In the genomic region with DNA sequence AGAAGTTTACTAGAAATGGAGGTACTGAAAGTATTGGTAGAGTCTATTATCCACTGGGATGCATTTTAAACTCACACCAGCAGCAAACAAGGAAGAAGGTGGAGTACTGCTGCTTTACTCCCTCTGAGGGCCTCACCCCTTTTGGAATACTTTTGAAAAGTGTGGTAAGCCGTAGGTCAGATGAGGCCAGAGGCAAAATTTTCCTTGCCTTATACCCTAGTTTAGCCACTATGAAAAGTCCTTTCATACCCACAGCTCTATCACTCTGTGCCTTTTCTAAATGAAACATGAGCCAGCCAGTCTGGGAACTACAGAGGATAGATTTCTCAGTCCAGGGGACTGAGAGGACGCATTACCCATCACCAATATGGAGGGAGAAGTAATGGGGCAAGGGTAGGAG, we compare ENCODE assay signal across 20 cellular contexts.
"Had no signal": no experiment of that assay in that cellular context is flagged by ENCODE, and none has a peak within 500 bp of the region (broad histone marks: within the 10 kb centered on the region; RNA-seq: fewer than 3 reads in every experiment).

No MANE protein-coding gene starts in this region.

- H3K4me3 Mint-ChIP-seq: central memory CD8-positive, alpha-beta T cell; immature natural killer cell; natural killer cell; neural progenitor cell; stimulated activated effector memory CD8-positive, alpha-beta T cell treated with anti-CD3 and anti-CD28 coated beads, Interleukin-12 subunit alpha, Interleukin-12 subunit beta, amount 100 ng/mL, for 72 hours; stimulated activated naive CD8-positive, alpha-beta T cell treated with anti-CD3 and anti-CD28 coated beads, Interleukin-15, Interleukin-2, amounts not matched to agents 100 ng/mL and 50 ng/mL, for 24 hours had no signal

- H3K27ac ChIP-seq: gastrocnemius medialis, neural progenitor cell, ovary, testis had no signal

- H3K27ac Mint-ChIP-seq: immature natural killer cell; natural killer cell; neural progenitor cell; stimulated activated effector memory CD8-positive, alpha-beta T cell treated with anti-CD3 and anti-CD28 coated beads, Interleukin-12 subunit alpha, Interleukin-12 subunit beta, amount 100 ng/mL, for 72 hours; stimulated activated naive CD8-positive, alpha-beta T cell treated with anti-CD3 and anti-CD28 coated beads, Interleukin-15, Interleukin-2, amounts not matched to agents 100 ng/mL and 50 ng/mL, for 24 hours had no signal

- H3K27me3 ChIP-seq: dorsolateral prefrontal cortex, gastrocnemius medialis, neural progenitor cell, ovary, testis, tibial nerve had no signal

- ATAC-seq: gastrocnemius medialis; natural killer cell; stimulated activated effector memory CD8-positive, alpha-beta T cell treated with anti-CD3 and anti-CD28 coated beads, Interleukin-12 subunit alpha, Interleukin-12 subunit beta, amount 100 ng/mL, for 72 hours had no signal

- H3K4me1 ChIP-seq: gastrocnemius medialis, neural progenitor cell, testis had no signal

- H3K4me1 Mint-ChIP-seq: immature natural killer cell; neural progenitor cell; stimulated activated effector memory CD8-positive, alpha-beta T cell treated with anti-CD3 and anti-CD28 coated beads, Interleukin-12 subunit alpha, Interleukin-12 subunit beta, amount 100 ng/mL, for 72 hours had no signal

- H3K4me2 ChIP-seq: neural progenitor cell, smooth muscle cell had no signal

- H3K27me3 Mint-ChIP-seq: central memory CD8-positive, alpha-beta T cell; stimulated activated naive CD8-positive, alpha-beta T cell treated with anti-CD3 and anti-CD28 coated beads, Interleukin-15, Interleukin-2, amounts not matched to agents 100 ng/mL and 50 ng/mL, for 24 hours had no signal

- H3K9me3 Mint-ChIP-seq: central memory CD8-positive, alpha-beta T cell; immature natural killer cell; natural killer cell; stimulated activated effector memory CD8-positive, alpha-beta T cell treated with anti-CD3 and anti-CD28 coated beads, Interleukin-12 subunit alpha, Interleukin-12 subunit beta, amount 100 ng/mL, for 72 hours; stimulated activated naive CD8-positive, alpha-beta T cell treated with anti-CD3 and anti-CD28 coated beads, Interleukin-15, Interleukin-2, amounts not matched to agents 100 ng/mL and 50 ng/mL, for 24 hours had no signal

- H3K36me3 ChIP-seq: ovary had no signal

- DNase-seq: cortex of kidney; dorsolateral prefrontal cortex; effector CD8-positive, alpha-beta T cell; gastrocnemius medialis; glutamatergic neuron; immature natural killer cell; mammary epithelial cell; natural killer cell; nucleus accumbens; ovary; right cardiac atrium; stimulated activated CD4-positive, alpha-beta T cell treated with anti-CD3 and anti-CD28 coated beads, Interleukin-2, amount 100 ng/mL, for 48 hours; stimulated activated CD8-positive, alpha-beta memory T cell treated with anti-CD3 and anti-CD28 coated beads, Interleukin-4, amount 100 ng/mL, for 48 hours; testis had no signal

- H3K4me3 ChIP-seq: dorsolateral prefrontal cortex, gastrocnemius medialis, neural progenitor cell, ovary, smooth muscle cell, testis, tibial nerve had no signal

- H3K9me3 ChIP-seq: gastrocnemius medialis, ovary, testis, tibial nerve had no signal

- H2AFZ ChIP-seq: neural progenitor cell had no signal

- H3K9ac ChIP-seq: neural progenitor cell had no signal
